24 cellular contexts compared by ENCODE assay signal in the genomic region with DNA sequence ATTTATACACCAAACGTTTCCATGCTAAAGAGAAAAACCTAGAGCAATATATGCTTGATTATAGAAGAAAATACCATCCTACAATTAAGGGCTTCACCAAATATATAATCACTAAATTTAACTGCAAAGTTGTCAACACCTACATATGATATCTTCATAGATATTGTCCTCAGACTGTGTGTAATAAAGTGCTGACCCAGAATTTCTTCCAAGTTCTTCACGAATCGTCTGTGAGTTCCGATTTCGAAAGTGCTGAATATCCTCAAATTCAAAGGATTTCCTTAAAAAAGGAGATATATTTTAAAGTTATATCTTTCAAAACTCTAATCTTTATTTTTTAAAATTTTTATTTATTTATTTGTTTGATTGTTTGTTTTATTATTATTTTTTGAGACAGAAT. TPM values are rescaled to one million over a fixed set of nuclear protein-coding genes. Genes with fewer than 3 reads are reported as not detected.
DNase-seq lines count a peak whose midpoint lies in the region; ATAC-seq, FAIRE-seq and TF ChIP-seq lines count a peak whose summit lies in the region.
"Had no signal": no experiment of that assay in that cellular context is flagged by ENCODE, and none has a peak within 500 bp of the region (broad histone marks: within the 10 kb centered on the region; RNA-seq: fewer than 3 reads in every experiment).

No MANE protein-coding gene starts in this region.

- no peak for TF ChIP-seq POLR2A in HepG2 (IDR thresholded peaks at IDR 0.05; ENCODE audit: insufficient read depth in 1 of 2, low read depth in 2 of 2, low read length in 2 of 2)
- no peak for TF ChIP-seq POLR2A in right lobe of liver (IDR thresholded peaks at IDR 0.05)
- TF ChIP-seq POLR2A in K562 (conservative IDR thresholded peaks at IDR 0.05) = no peak

- H3K9me3 Mint-ChIP-seq in natural killer cell treated with Interleukin-12 subunit alpha and Interleukin-12 subunit beta and Interleukin-15 and Interleukin-18, amount 100 ng/mL, for 72 hours = no peaks in the 10 kb centered on the region
- H3K9me3 Mint-ChIP-seq: CD4-positive, alpha-beta memory T cell; CD4-positive, CD25-positive, alpha-beta regulatory T cell; CD8-positive, alpha-beta memory T cell had no signal

- no peaks in the 10 kb centered on the region for H3K4me1 ChIP-seq in HepG2 (ENCODE audit: insufficient read depth, low read length)
- no peaks in the 10 kb centered on the region for H3K4me1 ChIP-seq in right lobe of liver
- no peaks in the 10 kb centered on the region for H3K4me1 ChIP-seq in K562 (replicated peaks in 1 of 2; ENCODE audit: control insufficient read depth in 2 of 2, insufficient read depth in 2 of 2, low read length in 2 of 2)
- H3K4me1 ChIP-seq: BE2C, BLaER1 had no signal

- no peaks in the 10 kb centered on the region for H3K27me3 ChIP-seq in HepG2 (ENCODE audit: control insufficient read depth in 1 of 2, insufficient read depth in 2 of 2, low read length in 2 of 2)
- H3K27me3 ChIP-seq in right lobe of liver = no peaks in the 10 kb centered on the region
- H3K27me3 ChIP-seq in K562 (ENCODE audit: control insufficient read depth in 2 of 2, insufficient read depth in 2 of 2, low read length in 2 of 2) = peaks cover 5 to 6% of the 10 kb centered on the region in 2 experiments; a peak in 4 of 5 replicates
- H3K27me3 ChIP-seq: BLaER1 had no signal

- in situ Hi-C loops in HepG2 (cut with HindIII; ENCODE audit: extremely low pct_ligation_motif_present, low pct_unique_long_range_greater_than_20kb) = no loop called here
- in situ Hi-C loops in K562 (cut with MboI) = no loop called here

- no peak for TF ChIP-seq EP300 in HepG2 (IDR thresholded peaks at IDR 0.05; ENCODE audit: low read depth in 2 of 2, low read length in 2 of 2)
- no peak for TF ChIP-seq EP300 in HepG2 (CRISPR knock-in tag; IDR thresholded peaks at IDR 0.05; ENCODE audit: borderline replicate concordance)
- TF ChIP-seq EP300 in K562 (IDR thresholded peaks at IDR 0.05; ENCODE audit: low read length) = no peak

- intact Hi-C loops in HepG2 (cut with micrococcal nuclease; ENCODE audit: unreplicated experiment) (no loop called here), right lobe of liver (cut with DNase I) (no loop called here), K562 (cut with micrococcal nuclease) (no loop called here)

- ATAC-seq in HepG2 (no peak), right lobe of liver (no peak), K562 (no peak)
- ATAC-seq in natural killer cell treated with Interleukin-12 subunit alpha and Interleukin-12 subunit beta and Interleukin-15 and Interleukin-18, amount 100 ng/mL, for 72 hours = no peak
- ATAC-seq: GM12878 had no signal

- CTCF ChIA-PET in HepG2 (lab: Yijun Ruan, JAX; ENCODE audit: low intra/inter-chr PET ratio, low total read pairs) = no interaction called here
- CTCF ChIA-PET in K562 (lab: Yijun Ruan, JAX; ENCODE audit: low intra/inter-chr PET ratio) = no interaction called here

- H3K4me2 ChIP-seq in HepG2 (ENCODE audit: low read depth, low read length) (no peak overlapping the region), K562 (ENCODE audit: insufficient read depth, low read length) (no peak overlapping the region)
- H3K4me2 ChIP-seq: BLaER1 had no signal

- H3K27me3 Mint-ChIP-seq in natural killer cell treated with Interleukin-12 subunit alpha and Interleukin-12 subunit beta and Interleukin-15 and Interleukin-18, amount 100 ng/mL, for 72 hours = peaks cover 16 to 21% of the 10 kb centered on the region in 2 donors

- H3K9me3 ChIP-seq in HepG2 (ENCODE audit: low read length) (no peaks in the 10 kb centered on the region), right lobe of liver (no peaks in the 10 kb centered on the region), K562 (replicated peaks; ENCODE audit: control insufficient read depth, insufficient read depth, low read depth, low read length) (no peaks in the 10 kb centered on the region)
- H3K9me3 ChIP-seq: BE2C, BLaER1 had no signal

- H3K9me1 ChIP-seq in K562 (ENCODE audit: control insufficient read depth, insufficient read depth, low read length) = no peaks in the 10 kb centered on the region

- no peaks in the 10 kb centered on the region for H3K36me3 Mint-ChIP-seq in natural killer cell treated with Interleukin-12 subunit alpha and Interleukin-12 subunit beta and Interleukin-15 and Interleukin-18, amount 100 ng/mL, for 72 hours
- H3K36me3 Mint-ChIP-seq: CD14-positive monocyte; CD4-positive, alpha-beta memory T cell; CD4-positive, CD25-positive, alpha-beta regulatory T cell; CD8-positive, alpha-beta memory T cell had no signal

- no peaks in the 10 kb centered on the region for H3K36me3 ChIP-seq in HepG2 (replicated peaks in 1 of 2; ENCODE audit: control insufficient read depth in 1 of 2, insufficient read depth in 2 of 2, low read length in 2 of 2)
- no peaks in the 10 kb centered on the region for H3K36me3 ChIP-seq in right lobe of liver
- H3K36me3 ChIP-seq in K562 (ENCODE audit: control insufficient read depth, insufficient read depth, low read length) = no peaks in the 10 kb centered on the region
- H3K36me3 ChIP-seq: BE2C, BLaER1 had no signal

- 80% methylated on average over 5 of the region's 5 CpGs for WGBS in HepG2 (ENCODE audit: low lambda C conversion rate)
- WGBS in right lobe of liver (ENCODE audit: insufficient coverage, low coverage, low lambda C conversion rate, missing lambda C conversion rate) = 79% methylated on average over 5 of the region's 5 CpGs
- WGBS in K562 (ENCODE audit: insufficient coverage, low coverage, missing lambda C conversion rate) = 1% methylated on average over 5 of the region's 5 CpGs

- TF ChIP-seq CTCF in HepG2 (CRISPR knock-in tag; IDR thresholded peaks at IDR 0.05) (no peak), right lobe of liver (IDR thresholded peaks at IDR 0.05) (no peak), K562 (IDR thresholded peaks at IDR 0.05 in 2 of 3, conservative IDR thresholded peaks at IDR 0.05 in 1 of 3; ENCODE audit: insufficient read depth in 2 of 3, low read depth in 1 of 3, low read length in 3 of 3) (no peak)

- POLR2A ChIA-PET in HepG2 (lab: Yijun Ruan, JAX) = no interaction called here
- POLR2A ChIA-PET in K562 (lab: Yijun Ruan, JAX) = interaction anchor here (1.0 to 1.2 kb wide), 2 partner anchors 10 to 11 kb away, joined by 3 read pairs; no protein-coding TSS in a partner anchor

- no peaks in the 10 kb centered on the region for H3K4me1 Mint-ChIP-seq in natural killer cell treated with Interleukin-12 subunit alpha and Interleukin-12 subunit beta and Interleukin-15 and Interleukin-18, amount 100 ng/mL, for 72 hours (ENCODE audit: low read depth in 2 of 2)
- H3K4me1 Mint-ChIP-seq: CD14-positive monocyte; CD4-positive, alpha-beta memory T cell; CD4-positive, CD25-positive, alpha-beta regulatory T cell; CD8-positive, alpha-beta memory T cell had no signal

- H3K4me3 ChIP-seq in HepG2 (replicated peaks in 1 of 3; ENCODE audit: insufficient read depth in 1 of 3, low read depth in 2 of 3, low read length in 3 of 3) (no peak overlapping the region), right lobe of liver (no peak overlapping the region), K562 (no peak overlapping the region)
- H3K4me3 ChIP-seq: BLaER1, GM12878 had no signal

- no peak overlapping the region for H2AFZ ChIP-seq in HepG2 (ENCODE audit: low read length)
- no peak overlapping the region for H2AFZ ChIP-seq in K562 (ENCODE audit: low read depth, low read length)

- H3K79me2 ChIP-seq in HepG2 (ENCODE audit: insufficient read depth, low read length) (no peaks in the 10 kb centered on the region), K562 (ENCODE audit: control insufficient read depth, insufficient read depth, low read length) (no peaks in the 10 kb centered on the region)

- no peak for FAIRE-seq in HepG2 (lab: Jason Lieb, UNC)
- no peak for FAIRE-seq in K562 (lab: Jason Lieb, UNC)
- FAIRE-seq: GM12878, GM12892, GM18507 had no signal

- H4K20me1 ChIP-seq in HepG2 (ENCODE audit: insufficient read depth, low read length) = no peaks in the 10 kb centered on the region
- no peaks in the 10 kb centered on the region for H4K20me1 ChIP-seq in K562 (replicated peaks; ENCODE audit: control insufficient read depth, insufficient read depth, low read length)
- H4K20me1 ChIP-seq: BLaER1 had no signal

- H3K27ac Mint-ChIP-seq in natural killer cell treated with Interleukin-12 subunit alpha and Interleukin-12 subunit beta and Interleukin-15 and Interleukin-18, amount 100 ng/mL, for 72 hours = no peak overlapping the region
- H3K27ac Mint-ChIP-seq: CD14-positive monocyte; CD4-positive, alpha-beta memory T cell; CD4-positive, CD25-positive, alpha-beta regulatory T cell had no signal

- H3K4me3 Mint-ChIP-seq in natural killer cell treated with Interleukin-12 subunit alpha and Interleukin-12 subunit beta and Interleukin-15 and Interleukin-18, amount 100 ng/mL, for 72 hours = no peak overlapping the region
- H3K4me3 Mint-ChIP-seq: CD14-positive monocyte; CD4-positive, alpha-beta memory T cell; CD4-positive, CD25-positive, alpha-beta regulatory T cell; CD8-positive, alpha-beta memory T cell had no signal

- BruUV-seq in HepG2 (replicated peaks; lab: Mats Ljungman, UMichigan) (no TSS peak), K562 (replicated peaks; lab: Mats Ljungman, UMichigan) (no TSS peak)

- H3K9ac ChIP-seq in HepG2 (ENCODE audit: insufficient read depth, low read depth, low read length) (no peak overlapping the region), K562 (ENCODE audit: insufficient read depth in 1 of 2, low read depth in 2 of 2, low read length in 2 of 2) (no peak overlapping the region)
- H3K9ac ChIP-seq: BLaER1 had no signal

- no peak for DNase-seq in HepG2 (ENCODE audit: low spot score)
- DNase-seq in right lobe of liver = no peak
- DNase-seq in K562 (ENCODE audit: extremely low read depth in 1 of 4, low spot score in 3 of 4) = no peak
- DNase-seq in natural killer cell treated with Interleukin-12 subunit alpha and Interleukin-12 subunit beta and Interleukin-15 and Interleukin-18, amount 100 ng/mL, for 72 hours (ENCODE audit: low spot score) = no peak
- DNase-seq: ACHN; BE2C; C1 segment of cervical spinal cord; CD4-positive, alpha-beta memory T cell; CD4-positive, CD25-positive, alpha-beta regulatory T cell; CD8-positive, alpha-beta memory T cell; COR-L47; DMS 273 treated with DMSO at 0.1 percent for 48 hours; DMS153; DMS53; DMS79; DND-41; EL; GDM1 had no signal

- H3K27ac ChIP-seq in HepG2 (ENCODE audit: extremely low read length, insufficient read depth, low read length) (no peak overlapping the region), right lobe of liver (no peak overlapping the region), K562 (ENCODE audit: extremely low read depth, low read depth, low read length) (no peak overlapping the region)
- H3K27ac ChIP-seq: 22Rv1, BLaER1 had no signal

- no peak for TF ChIP-seq RAD21 in HepG2 (CRISPR knock-in tag; IDR thresholded peaks at IDR 0.05)
- no peak for TF ChIP-seq RAD21 in K562 (CRISPR knock-in tag; conservative IDR thresholded peaks at IDR 0.05 in 1 of 2, IDR thresholded peaks at IDR 0.05 in 1 of 2)

RNA-seq across cellular contexts. Expression of gene BCAS2, which starts 41.9 kb away (rescaled TPM):
- 47.4 and 78.0 TPM in 2 replicates for total RNA-seq in HepG2 (2016; rRNA removed; fragmentation: Illumina TruSeq; extraction: Trizol)
- total RNA-seq in HepG2 (2016; cell fraction: cytosol; rRNA removed; fragmentation: Illumina TruSeq; extraction: Trizol; ENCODE audit: low read depth) = 15.1 and 16.9 TPM in 2 replicates
- total RNA-seq in HepG2 (2016; cell fraction: insoluble cytoplasmic fraction; rRNA removed; fragmentation: Illumina TruSeq; extraction: Trizol) = 49.7 and 77.0 TPM in 2 replicates
- total RNA-seq in HepG2 (2016; cell fraction: membrane; rRNA removed; fragmentation: Illumina TruSeq; extraction: Trizol) = 18.4 and 19.7 TPM in 2 replicates
- 15.4 and 17.0 TPM in 2 replicates for total RNA-seq in HepG2 (2016; cell fraction: nucleus; rRNA removed; fragmentation: Illumina TruSeq; extraction: Trizol)
- 15.2 and 18.0 TPM in 2 replicates for polyA plus RNA-seq in HepG2 (2011; rRNA removed)
- 10.1 and 14.0 TPM in 2 replicates for polyA plus RNA-seq in HepG2 (2011; cell fraction: cytosol; rRNA removed)
- 3.4 and 4.6 TPM in 2 replicates for polyA plus RNA-seq in HepG2 (2011; cell fraction: nucleus; rRNA removed)
- polyA plus RNA-seq in HepG2 (2012) = 28.4 and 35.8 TPM in 2 replicates
- 7.2 and 7.8 TPM in 2 replicates for polyA plus RNA-seq in HepG2 (2016; cell fraction: cytosol; fragmentation: Illumina TruSeq; extraction: Trizol; ENCODE audit: low read depth)
- 83.2 and 90.7 TPM in 2 replicates for polyA plus RNA-seq in HepG2 (2016; cell fraction: insoluble cytoplasmic fraction; fragmentation: Illumina TruSeq; extraction: Trizol; ENCODE audit: low read depth)
- polyA plus RNA-seq in HepG2 (2016; cell fraction: membrane; fragmentation: Illumina TruSeq; extraction: Trizol; ENCODE audit: low read depth) = 10.8 and 12.7 TPM in 2 replicates
- 21.0 and 22.8 TPM in 2 replicates for polyA plus RNA-seq in HepG2 (2016; cell fraction: nucleus; fragmentation: Illumina TruSeq; extraction: Trizol; ENCODE audit: insufficient read depth, low read depth)
- 2.9 and 10.1 TPM in 2 replicates for polyA minus RNA-seq in HepG2 (2011; rRNA and poly(A)+ RNA removed; ENCODE audit: low replicate concordance)
- 10.5 and 11.5 TPM in 2 replicates for polyA minus RNA-seq in HepG2 (2011; cell fraction: cytosol; rRNA and poly(A)+ RNA removed)
- polyA minus RNA-seq in HepG2 (2011; cell fraction: nucleus; rRNA and poly(A)+ RNA removed) = 6.8 and 7.7 TPM in 2 replicates
- 10 to 100 TPM; 16.4 to 32.0 (median 22.6) TPM for total RNA-seq in right lobe of liver
- total RNA-seq in K562 (2011; cell fraction: chromatin; rRNA removed; ENCODE audit: low replicate concordance) = 4.0 and 12.6 TPM in 2 replicates
- total RNA-seq in K562 (2011; cell fraction: nucleolus; rRNA removed) = 4.9 and 5.5 TPM in 2 replicates
- 5.8 and 7.0 TPM in 2 replicates for total RNA-seq in K562 (2011; cell fraction: nucleoplasm; rRNA removed)
- total RNA-seq in K562 (2014; rRNA removed) = 49.6 and 62.1 TPM in 2 replicates
- total RNA-seq in K562 (2014; rRNA removed; fragmentation: Illumina TruSeq; extraction: Trizol) = 92.1 and 107 TPM in 2 replicates
- total RNA-seq in K562 (2015; rRNA removed; fragmentation: Illumina TruSeq; extraction: Trizol) = 77.1 and 81.1 TPM in 2 replicates
- total RNA-seq in K562 (2021) = 56.9 and 59.3 TPM in 2 replicates
- 47.4 and 71.4 TPM in 2 replicates for polyA plus RNA-seq in K562 (2011; rRNA removed)
- 15.3 and 20.2 TPM in 2 replicates for polyA plus RNA-seq in K562 (2011; cell fraction: cytosol; rRNA removed)
- polyA plus RNA-seq in K562 (2011; cell fraction: nucleus; rRNA removed) = 6.1 and 9.4 TPM in 2 replicates
- polyA plus RNA-seq in K562 (2012) = 59.7 and 74.2 TPM in 2 replicates
- polyA plus RNA-seq in K562 (2014; fragmentation: Illumina TruSeq; extraction: Trizol) = 79.1 and 84.4 TPM in 2 replicates
- polyA plus RNA-seq in K562 (2014; fragmentation: Nextera tagmentation; extraction: Ambion mirVana) = 100 to 1,000 TPM; 160 to 183 TPM
- 64.3 and 75.7 TPM in 2 replicates for polyA plus RNA-seq in K562 (2014; rRNA removed)
- 42.3 and 43.2 TPM in 2 replicates for polyA minus RNA-seq in K562 (2011; rRNA and poly(A)+ RNA removed)
- polyA minus RNA-seq in K562 (2011; cell fraction: cytosol; rRNA and poly(A)+ RNA removed) = 11.4 and 21.0 TPM in 2 replicates
- 3.6 and 10.1 TPM in 2 replicates for polyA minus RNA-seq in K562 (2011; cell fraction: nucleus; rRNA and poly(A)+ RNA removed)
- total RNA-seq in natural killer cell treated with Interleukin-12 subunit alpha and Interleukin-12 subunit beta and Interleukin-15 and Interleukin-18, amount 100 ng/mL, for 72 hours = 10 to 100 TPM; 34.7 to 44.2 TPM

RNA-seq across cellular contexts. Expression of gene DENND2C, which starts 46.5 kb away (rescaled TPM):
- total RNA-seq in HepG2 (2016; rRNA removed; fragmentation: Illumina TruSeq; extraction: Trizol) (0.25 and 0.33 TPM in 2 replicates), right lobe of liver (1 to 10 TPM; 2.5 to 5.1 (median 4.4) TPM), K562 (2014; rRNA removed) (0.16 and 0.23 TPM in 2 replicates), K562 (2014; rRNA removed; fragmentation: Illumina TruSeq; extraction: Trizol) (0.25 and 0.35 TPM in 2 replicates), K562 (2015; rRNA removed; fragmentation: Illumina TruSeq; extraction: Trizol) (0.14 and 0.15 TPM in 2 replicates), K562 (2021) (0.11 TPM in 2 replicates)
- 0.09 TPM in 1 of 2 replicates, not detected in the other for total RNA-seq in HepG2 (2016; cell fraction: cytosol; rRNA removed; fragmentation: Illumina TruSeq; extraction: Trizol; ENCODE audit: low read depth)
- total RNA-seq in HepG2 (2016; cell fraction: insoluble cytoplasmic fraction; rRNA removed; fragmentation: Illumina TruSeq; extraction: Trizol) = 0.26 and 0.28 TPM in 2 replicates
- total RNA-seq in HepG2 (2016; cell fraction: membrane; rRNA removed; fragmentation: Illumina TruSeq; extraction: Trizol) = 0.14 and 0.19 TPM in 2 replicates
- total RNA-seq in HepG2 (2016; cell fraction: nucleus; rRNA removed; fragmentation: Illumina TruSeq; extraction: Trizol) = 0.13 and 0.34 TPM in 2 replicates
- polyA plus RNA-seq in HepG2 (2011; rRNA removed) (0.07 and 0.08 TPM in 2 replicates), K562 (2011; rRNA removed) (0.03 and 0.15 TPM in 2 replicates), K562 (2014; fragmentation: Illumina TruSeq; extraction: Trizol) (0.10 and 0.15 TPM in 2 replicates), K562 (2014; fragmentation: Nextera tagmentation; extraction: Ambion mirVana) (under 1 TPM; 0.03 to 0.20 TPM), K562 (2014; rRNA removed) (0.04 and 0.07 TPM in 2 replicates)
- 0.08 TPM in 2 replicates for polyA plus RNA-seq in HepG2 (2011; cell fraction: cytosol; rRNA removed)
- polyA plus RNA-seq in HepG2 (2011; cell fraction: nucleus; rRNA removed) = 0.10 and 0.13 TPM in 2 replicates
- polyA plus RNA-seq in HepG2 (2012) = 0.11 and 0.32 TPM in 2 replicates
- not detected in 2 replicates for polyA plus RNA-seq in HepG2 (2016; cell fraction: cytosol; fragmentation: Illumina TruSeq; extraction: Trizol; ENCODE audit: low read depth)
- 0.10 and 0.14 TPM in 2 replicates for polyA plus RNA-seq in HepG2 (2016; cell fraction: insoluble cytoplasmic fraction; fragmentation: Illumina TruSeq; extraction: Trizol; ENCODE audit: low read depth)
- polyA plus RNA-seq in HepG2 (2016; cell fraction: membrane; fragmentation: Illumina TruSeq; extraction: Trizol; ENCODE audit: low read depth) = 0.09 and 0.16 TPM in 2 replicates
- 0.22 and 0.60 TPM in 2 replicates for polyA plus RNA-seq in HepG2 (2016; cell fraction: nucleus; fragmentation: Illumina TruSeq; extraction: Trizol; ENCODE audit: insufficient read depth, low read depth)
- 0.20 and 3.4 TPM in 2 replicates for polyA minus RNA-seq in HepG2 (2011; rRNA and poly(A)+ RNA removed; ENCODE audit: low replicate concordance)
- polyA minus RNA-seq in HepG2 (2011; cell fraction: cytosol; rRNA and poly(A)+ RNA removed) = 0.20 TPM in 1 of 2 replicates, not detected in the other
- polyA minus RNA-seq in HepG2 (2011; cell fraction: nucleus; rRNA and poly(A)+ RNA removed) = 0.12 and 0.26 TPM in 2 replicates
- 0.14 and 0.28 TPM in 2 replicates for total RNA-seq in K562 (2011; cell fraction: chromatin; rRNA removed; ENCODE audit: low replicate concordance)
- total RNA-seq in K562 (2011; cell fraction: nucleolus; rRNA removed) = not detected in 2 replicates
- total RNA-seq in K562 (2011; cell fraction: nucleoplasm; rRNA removed) = 0.22 and 0.23 TPM in 2 replicates
- 0.01 and 0.03 TPM in 2 replicates for polyA plus RNA-seq in K562 (2011; cell fraction: cytosol; rRNA removed)
- 0.06 TPM in 1 of 2 replicates, not detected in the other for polyA plus RNA-seq in K562 (2011; cell fraction: nucleus; rRNA removed)
- 0.14 and 0.17 TPM in 2 replicates for polyA plus RNA-seq in K562 (2012)
- 0.21 and 0.28 TPM in 2 replicates for polyA minus RNA-seq in K562 (2011; rRNA and poly(A)+ RNA removed)
- polyA minus RNA-seq in K562 (2011; cell fraction: cytosol; rRNA and poly(A)+ RNA removed) = 0.19 TPM in 1 of 2 replicates, not detected in the other
- polyA minus RNA-seq in K562 (2011; cell fraction: nucleus; rRNA and poly(A)+ RNA removed) = under 0.01 TPM in 1 of 2 replicates, not detected in the other
- 1 to 10 TPM in 1 of 2 donors, under 1 TPM in 1; 0.81 to 1.2 TPM for total RNA-seq in natural killer cell treated with Interleukin-12 subunit alpha and Interleukin-12 subunit beta and Interleukin-15 and Interleukin-18, amount 100 ng/mL, for 72 hours

Comparison
In these comparisons a context has a peak if more than half of its experiments do, and no peak if none do; other contexts are left out.
1. Of the 241 proteins assayed by ChIP-seq in both HepG2 and K562: peak only in HepG2: MAFF and MAFK; only in K562: none; in both: none; in neither: 239.